In the genomic region with DNA sequence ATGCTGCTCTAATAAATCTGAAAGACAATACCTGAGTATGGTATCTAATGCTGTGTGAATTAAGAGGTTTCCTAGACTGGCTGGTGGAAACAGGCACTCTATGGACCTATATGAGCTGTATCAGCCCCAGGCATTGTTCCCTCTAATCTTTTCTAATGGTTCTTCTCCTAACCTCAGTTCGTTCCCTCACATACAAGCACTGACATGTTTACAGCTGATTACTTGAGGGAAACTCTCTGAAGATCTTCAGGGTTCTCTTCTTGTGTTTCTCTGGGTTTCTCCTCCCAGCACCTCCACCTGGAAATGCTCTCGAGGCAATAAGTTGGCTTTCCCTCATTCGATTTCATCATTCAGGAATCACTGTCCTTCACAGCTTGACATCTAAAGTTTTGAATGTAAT, we compare ENCODE assay signal across 27 cellular contexts. TPM values are rescaled to one million over a fixed set of nuclear protein-coding genes. Genes with fewer than 3 reads are reported as not detected.
"Had no signal": no experiment of that assay in that cellular context is flagged by ENCODE, and none has a peak within 500 bp of the region (broad histone marks: within the 10 kb centered on the region; RNA-seq: fewer than 3 reads in every experiment).

No MANE protein-coding gene starts in this region.

- H3K4me1 ChIP-seq: colonic mucosa, gastrocnemius medialis, parathyroid adenoma, suprapubic skin, upper lobe of right lung, uterus had no signal

- H3K36me3 ChIP-seq: colonic mucosa, gastrocnemius medialis, neutrophil, right lobe of liver, suprapubic skin, transverse colon, upper lobe of right lung, uterus had no signal

- H3K9ac ChIP-seq: parathyroid adenoma had no signal

- ATAC-seq: gastrocnemius medialis; left lobe of liver; mucosa of descending colon; natural killer cell treated with Interleukin-12 subunit alpha and Interleukin-12 subunit beta and Interleukin-15 and Interleukin-18, amount 100 ng/mL, for 72 hours; right lobe of liver; stimulated activated naive CD8-positive, alpha-beta T cell treated with anti-CD3 and anti-CD28 coated beads, Interleukin-15, amount 100 ng/mL, for 72 hours; upper lobe of right lung had no signal

- FAIRE-seq: kidney had no signal

- H3K4me3 ChIP-seq: colonic mucosa, gastrocnemius medialis, lung, mucosa of descending colon, right lobe of liver, smooth muscle cell, suprapubic skin, transverse colon, upper lobe of right lung, uterus had no signal

- H2AFZ ChIP-seq: parathyroid adenoma had no signal

- H3K27me3 ChIP-seq: colonic mucosa, gastrocnemius medialis, neutrophil, right lobe of liver, suprapubic skin, transverse colon, upper lobe of right lung, uterus had no signal

- H3K27ac ChIP-seq: colonic mucosa, gastrocnemius medialis, neutrophil, parathyroid adenoma, right lobe of liver, suprapubic skin, transverse colon, upper lobe of right lung, uterus had no signal

- H3K9me3 ChIP-seq: colonic mucosa, gastrocnemius medialis, neutrophil, right lobe of liver, upper lobe of right lung, uterus had no signal

- DNase-seq: colonic mucosa; effector CD8-positive, alpha-beta T cell; endodermal cell; erythroblast; gastrocnemius medialis; head of caudate nucleus; kidney; mesenchymal stem cell; mucosa of descending colon; naive B cell; right lobe of liver; stimulated activated CD4-positive, alpha-beta T cell treated with anti-CD3 and anti-CD28 coated beads, Interleukin-12 subunit alpha, Interleukin-12 subunit beta, amount 100 ng/mL, for 4 hours; stimulated activated CD4-positive, alpha-beta T cell treated with anti-CD3 and anti-CD28 coated beads, Interleukin-1b, Interleukin-23, amount 100 ng/mL, for 48 hours; stimulated activated CD4-positive, alpha-beta T cell treated with anti-CD3 and anti-CD28 coated beads, Interleukin-4, amount 100 ng/mL, for 1 hour; stimulated activated CD8-positive, alpha-beta memory T cell treated with anti-CD3 and anti-CD28 coated beads, Interleukin-4, amount 100 ng/mL, for 48 hours; stimulated activated naive CD4-positive, alpha-beta T cell; stimulated activated naive CD8-positive, alpha-beta T cell treated with anti-CD3 and anti-CD28 coated beads, Interleukin-15, amount 100 ng/mL, for 72 hours; transverse colon; upper lobe of right lung; uterus had no signal

- H3K4me2 ChIP-seq: smooth muscle cell had no signal

RNA-seq across cellular contexts. Expression of a gene that starts 52.9 kb away (rescaled TPM):
- total RNA-seq: smooth muscle cell had no signal
- polyA plus RNA-seq: smooth muscle cell had no signal
